In genomic region chr13:49859568-49859967, GRCh38 we compare ENCODE assay signal across 13 cellular contexts.
DNase-seq lines count a peak whose midpoint lies in the region; ATAC-seq and TF ChIP-seq lines count a peak whose summit lies in the region.
"Had no signal": no experiment of that assay in that cellular context is flagged by ENCODE, and none has a peak within 500 bp of the region (broad histone marks: within the 10 kb centered on the region; RNA-seq: fewer than 3 reads in every experiment).

No MANE protein-coding gene starts in this region.

- ATAC-seq in GM19455 (IDR thresholded peaks at IDR 0.05; ENCODE audit: unreplicated experiment) = no peak
- ATAC-seq: activated CD4-positive, CD25-positive, alpha-beta regulatory T cell treated with anti-CD3 and anti-CD28 coated beads, Interleukin-2, amount 50 U/mL, for 24 hours had no signal

- H3K9me3 ChIP-seq in fibroblast of lung (ENCODE audit: control insufficient read depth, insufficient read depth, low read depth, low read length) = no peaks in the 10 kb centered on the region

- no peaks in the 10 kb centered on the region for H4K20me1 ChIP-seq in fibroblast of lung (ENCODE audit: control insufficient read depth, extremely low read depth, insufficient read depth, low read length)

- no TSS peak for BruUV-seq in Calu3 (replicated peaks; lab: Mats Ljungman, UMichigan)

- no peak overlapping the region for H3K4me3 ChIP-seq in fibroblast of lung (replicated peaks in 1 of 4; ENCODE audit: control extremely low read depth in 1 of 4, insufficient read depth in 1 of 4, low read depth in 3 of 4, low read length in 4 of 4)
- no peak overlapping the region for H3K4me3 ChIP-seq in rectal smooth muscle tissue (ENCODE audit: low read length)
- H3K4me3 ChIP-seq: left ventricle myocardium inferior had no signal

- TF ChIP-seq CTCF in Calu3 (IDR thresholded peaks at IDR 0.05; ENCODE audit: unreplicated experiment) (no peak), fibroblast of lung (conservative IDR thresholded peaks at IDR 0.05 in 1 of 2, IDR thresholded peaks at IDR 0.05 in 1 of 2; ENCODE audit: low read depth in 1 of 2, low read length in 2 of 2) (no peak)

- H3K9ac ChIP-seq in fibroblast of lung (ENCODE audit: insufficient read depth, low read length) = no peak overlapping the region
- no peak overlapping the region for H3K9ac ChIP-seq in rectal smooth muscle tissue (ENCODE audit: low read length)

- H3K27me3 ChIP-seq in fibroblast of lung (ENCODE audit: control insufficient read depth, insufficient read depth, low read length) (no peaks in the 10 kb centered on the region), rectal smooth muscle tissue (ENCODE audit: control insufficient read depth, insufficient read depth, low read length) (no peaks in the 10 kb centered on the region)

- no peaks in the 10 kb centered on the region for H3K79me2 ChIP-seq in fibroblast of lung (ENCODE audit: control insufficient read depth, insufficient read depth, low read length)

- peaks cover 5% of the 10 kb centered on the region for H3K9me3 Mint-ChIP-seq in Calu3 (ENCODE audit: low read depth, unreplicated experiment)

- peaks cover 13% of the 10 kb centered on the region for H3K4me1 Mint-ChIP-seq in Calu3 (ENCODE audit: low read depth, unreplicated experiment)

- CTCF ChIA-PET in Calu3 (lab: Charles Lee) = interaction anchor here (0.8 to 0.9 kb wide), 2 partner anchors 33 to 77 kb away, joined by 3 to 5 read pairs; partner anchors contain the start of gene SPRYD7

- intact Hi-C loops in Calu3 (cut with micrococcal nuclease; ENCODE audit: unreplicated experiment) = no loop called here

- no peak overlapping the region for H3K27ac Mint-ChIP-seq in Calu3 (ENCODE audit: unreplicated experiment)

- peak overlapping the region; percentile 68 for H3K4me2 ChIP-seq in fibroblast of lung (ENCODE audit: extremely low read depth, insufficient read depth, low read length)

- H3K27ac ChIP-seq in fibroblast of lung (ENCODE audit: insufficient read depth, low read length) (peak overlapping the region; percentile 83), rectal smooth muscle tissue (ENCODE audit: low read depth, low read length) (peak overlapping the region; percentile 14)
- H3K27ac ChIP-seq: left ventricle myocardium inferior had no signal

- H3K4me1 ChIP-seq in fibroblast of lung (ENCODE audit: control insufficient read depth, extremely low read depth, insufficient read depth, low read length) = peaks cover 9% of the 10 kb centered on the region
- H3K4me1 ChIP-seq in rectal smooth muscle tissue (ENCODE audit: control insufficient read depth, insufficient read depth, low read length) = peaks cover 9% of the 10 kb centered on the region
- H3K4me1 ChIP-seq: left ventricle myocardium inferior had no signal

- H3K36me3 Mint-ChIP-seq in Calu3 (ENCODE audit: insufficient read depth, unreplicated experiment) = no peaks in the 10 kb centered on the region

- no peaks in the 10 kb centered on the region for H3K27me3 Mint-ChIP-seq in Calu3 (ENCODE audit: unreplicated experiment)

- H3K36me3 ChIP-seq in fibroblast of lung (ENCODE audit: control insufficient read depth, insufficient read depth, low read length) (no peaks in the 10 kb centered on the region), rectal smooth muscle tissue (ENCODE audit: control insufficient read depth, insufficient read depth, low read length) (no peaks in the 10 kb centered on the region)
- H3K36me3 ChIP-seq: left ventricle myocardium inferior had no signal

- peak; percentile 60 for DNase-seq in Calu3
- peak; percentile 47 for DNase-seq in RKO (ENCODE audit: low spot score)
- DNase-seq in fibroblast of lung (ENCODE audit: low read depth in 2 of 2) = peak; percentile 90 to 98
- DNase-seq in COLO668 (lab: John Stamatoyannopoulos, UW; ENCODE audit: unreplicated experiment) = no peak
- DNase-seq in NCI-H1105 (lab: John Stamatoyannopoulos, UW) = no peak
- DNase-seq in SW480 (ENCODE audit: low spot score) = no peak
- DNase-seq: activated effector memory CD4-positive, alpha-beta T cell treated with Interleukin-2 at 50 U/mL for 16 hours; left ventricle myocardium inferior; NCI-H187; retina had no signal

- H2AFZ ChIP-seq in fibroblast of lung (ENCODE audit: low read length) = no peak overlapping the region

- H3K4me3 Mint-ChIP-seq in Calu3 (ENCODE audit: low read depth, unreplicated experiment) = no peak overlapping the region

Comparison
In these comparisons a context has a peak if more than half of its experiments do, and no peak if none do; other contexts are left out.
1. DNase-seq: peak in Calu3 (single experiment), RKO (single experiment) and fibroblast of lung (2 of 2); none in COLO668 (single experiment), NCI-H1105 (single experiment) and SW480 (single experiment).